8 cellular contexts compared by ENCODE assay signal in the genomic region with DNA sequence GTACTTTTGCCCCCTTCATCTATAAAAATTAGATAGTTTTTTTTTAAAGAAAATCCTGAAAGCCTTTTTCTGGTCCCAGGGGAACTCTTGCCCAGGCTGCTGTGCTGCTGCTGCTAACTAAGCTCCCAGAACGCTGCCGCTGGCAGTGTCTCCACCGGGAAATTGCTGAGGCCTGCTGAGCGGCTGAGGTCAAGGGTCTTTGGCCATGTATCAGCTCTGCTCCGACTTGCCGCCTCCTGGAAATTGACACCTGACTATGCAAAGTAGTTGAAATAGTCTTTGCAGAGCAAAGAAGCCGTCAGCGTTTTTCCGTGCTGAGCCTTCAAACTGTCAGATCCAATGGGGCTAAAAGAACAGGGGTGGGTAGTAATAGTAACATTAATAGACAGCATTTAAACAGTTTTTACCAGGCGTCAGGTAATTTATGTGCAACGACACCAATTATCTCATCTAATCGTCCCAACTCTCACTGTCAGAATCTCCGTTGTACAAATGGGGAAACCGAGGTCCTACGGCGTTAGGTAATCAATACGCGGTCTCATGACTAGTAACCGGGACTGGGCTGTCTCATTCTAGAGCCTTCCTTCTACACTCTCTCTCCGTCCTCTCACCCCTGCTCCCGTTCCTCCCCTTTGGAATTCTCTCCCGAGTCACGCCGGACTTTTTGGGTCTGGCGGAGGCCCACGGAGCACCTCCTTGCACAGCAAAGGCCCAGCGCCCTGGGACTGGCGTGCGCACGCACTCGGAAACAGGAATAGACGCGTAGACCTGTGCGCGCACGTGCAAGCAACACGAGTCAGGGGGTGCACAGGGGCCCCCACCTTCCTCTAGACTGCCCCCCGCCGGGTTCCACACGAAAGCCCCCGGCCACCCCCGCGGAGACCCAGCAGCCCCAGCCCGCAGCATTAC.
A peak's percentile ranks its signal among the peaks of the same experiment; 100 is the strongest.
DNase-seq lines count a peak whose midpoint lies in the region; ATAC-seq and TF ChIP-seq lines count a peak whose summit lies in the region.

No MANE protein-coding gene starts in this region.

- no peaks in the 10 kb centered on the region for H3K9me3 Mint-ChIP-seq in activated T-cell treated with anti-CD3 and anti-CD28 coated beads, Interleukin-2, amount 50 U/mL, for 24 hours
- H3K9me3 Mint-ChIP-seq in nephron progenitor cell = no peaks in the 10 kb centered on the region

- peak overlapping the region; percentile 90 for H3K27ac Mint-ChIP-seq in activated T-cell treated with anti-CD3 and anti-CD28 coated beads, Interleukin-2, amount 50 U/mL, for 24 hours
- H3K27ac Mint-ChIP-seq in nephron progenitor cell = peak overlapping the region; percentile 3

- peak; percentile 47 for ATAC-seq in HG02588 (IDR thresholded peaks at IDR 0.05; ENCODE audit: unreplicated experiment)

- H3K27ac ChIP-seq in substantia nigra (ENCODE audit: low read depth, low read length, poor library complexity, severe bottlenecking) = peak overlapping the region; percentile 98

- DNase-seq in NCI-H2081 (lab: John Stamatoyannopoulos, UW) (peak; percentile 63 to 74), NCI-H2081 treated with DMSO at 0.1 percent for 48 hours (lab: John Stamatoyannopoulos, UW) (no peak), NB4 (ENCODE audit: low read depth) (peak; percentile 84), fibroblast of peridontal ligament (ENCODE audit: extremely low read depth) (peak; percentile 35), nephron progenitor cell (peak; percentile 67), substantia nigra (lab: John Stamatoyannopoulos, UW) (peak in 35 of 49 donors; percentile 5 to 84 (median 53))
- DNase-seq in activated T-cell treated with anti-CD3 and anti-CD28 coated beads, Interleukin-2, amount 50 U/mL, for 24 hours = peak; percentile 79

- no peak for TF ChIP-seq CTCF in NB4 (IDR thresholded peaks at IDR 0.05; ENCODE audit: low read depth, low read length)
- TF ChIP-seq CTCF in nephron progenitor cell (IDR thresholded peaks at IDR 0.05) = no peak

- H3K36me3 Mint-ChIP-seq in activated T-cell treated with anti-CD3 and anti-CD28 coated beads, Interleukin-2, amount 50 U/mL, for 24 hours (ENCODE audit: low read depth) = peaks cover 51% of the 10 kb centered on the region
- H3K36me3 Mint-ChIP-seq in nephron progenitor cell (ENCODE audit: low read depth) = peaks cover 35% of the 10 kb centered on the region

- H3K4me3 ChIP-seq in NB4 (ENCODE audit: low read depth, low read length) = peak overlapping the region; percentile 88

- H3K27me3 Mint-ChIP-seq in activated T-cell treated with anti-CD3 and anti-CD28 coated beads, Interleukin-2, amount 50 U/mL, for 24 hours = no peaks in the 10 kb centered on the region
- peaks cover 18% of the 10 kb centered on the region for H3K27me3 Mint-ChIP-seq in nephron progenitor cell (ENCODE audit: low read depth, poor library complexity)

- H3K4me1 Mint-ChIP-seq in activated T-cell treated with anti-CD3 and anti-CD28 coated beads, Interleukin-2, amount 50 U/mL, for 24 hours (ENCODE audit: low read depth) = peaks cover 38% of the 10 kb centered on the region
- H3K4me1 Mint-ChIP-seq in nephron progenitor cell = peaks cover 55% of the 10 kb centered on the region

- peak overlapping the region; percentile 91 for H3K4me3 Mint-ChIP-seq in activated T-cell treated with anti-CD3 and anti-CD28 coated beads, Interleukin-2, amount 50 U/mL, for 24 hours
- H3K4me3 Mint-ChIP-seq in nephron progenitor cell = peak overlapping the region; percentile 94

- no peak for TF ChIP-seq POLR2A in NB4 (IDR thresholded peaks at IDR 0.05; ENCODE audit: extremely low read depth, insufficient read length)
